In genomic region chr11:5684627-5685362, GRCh38 we compare ENCODE assay signal across 8 cellular contexts. TPM values are rescaled to one million over a fixed set of nuclear protein-coding genes. Genes with fewer than 3 reads are reported as not detected.
DNase-seq lines count a peak whose midpoint lies in the region; ATAC-seq lines count a peak whose summit lies in the region.

A gene with protein sequence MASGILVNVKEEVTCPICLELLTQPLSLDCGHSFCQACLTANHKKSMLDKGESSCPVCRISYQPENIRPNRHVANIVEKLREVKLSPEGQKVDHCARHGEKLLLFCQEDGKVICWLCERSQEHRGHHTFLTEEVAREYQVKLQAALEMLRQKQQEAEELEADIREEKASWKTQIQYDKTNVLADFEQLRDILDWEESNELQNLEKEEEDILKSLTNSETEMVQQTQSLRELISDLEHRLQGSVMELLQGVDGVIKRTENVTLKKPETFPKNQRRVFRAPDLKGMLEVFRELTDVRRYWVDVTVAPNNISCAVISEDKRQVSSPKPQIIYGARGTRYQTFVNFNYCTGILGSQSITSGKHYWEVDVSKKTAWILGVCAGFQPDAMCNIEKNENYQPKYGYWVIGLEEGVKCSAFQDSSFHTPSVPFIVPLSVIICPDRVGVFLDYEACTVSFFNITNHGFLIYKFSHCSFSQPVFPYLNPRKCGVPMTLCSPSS (minus strand): TSS chr11:5685074. CDS start chr11:5680177, 4,897 bp downstream.

- no peaks in the 10 kb centered on the region for H3K27me3 Mint-ChIP-seq in activated naive CD4-positive, alpha-beta T cell treated with anti-CD3 and anti-CD28 coated beads for 36 hours (ENCODE audit: low read depth)

- no peaks in the 10 kb centered on the region for H3K9me3 Mint-ChIP-seq in activated naive CD4-positive, alpha-beta T cell treated with anti-CD3 and anti-CD28 coated beads for 36 hours

- H3K27ac Mint-ChIP-seq in activated naive CD4-positive, alpha-beta T cell treated with anti-CD3 and anti-CD28 coated beads for 36 hours: peak within 1 kb of the TSS; percentile 95

- DNase-seq in AG20443 (ENCODE audit: low spot score) (peak; percentile 97), SK-MEL-5 (ENCODE audit: low read depth, low spot score) (peak; percentile 96), germinal center (ENCODE audit: low spot score) (peak; percentile 88), occipital lobe (lab: John Stamatoyannopoulos, UW) (peak; percentile 18)
- peak; percentile 92 for DNase-seq in activated naive CD4-positive, alpha-beta T cell treated with anti-CD3 and anti-CD28 coated beads for 36 hours

- ATAC-seq in GM19035 (IDR thresholded peaks at IDR 0.05; ENCODE audit: unreplicated experiment) (peak; percentile 76), HG03354 (IDR thresholded peaks at IDR 0.05; ENCODE audit: poor library complexity, severe bottlenecking, unreplicated experiment) (peak; percentile 76)

- intact Hi-C loops in activated naive CD4-positive, alpha-beta T cell treated with anti-CD3 and anti-CD28 coated beads for 36 hours (cut with micrococcal nuclease): loop anchor here (1.0 to 5.0 kb wide), 13 partner anchors 16 to 1842 kb away; partner anchors contain the start of genes APBB1, FHIP1B, MRPL17 and OR52N2

- CTCF ChIA-PET in activated naive CD4-positive, alpha-beta T cell treated with anti-CD3 and anti-CD28 coated beads for 36 hours (lab: Charles Lee): interaction anchor here (0.6 to 2.2 kb wide), 18 partner anchors 15 to 402 kb away, joined by 3 to 7 read pairs (median 4); partner anchors contain the start of genes OR52N2 and TRIM34

- peaks cover 10% of the 10 kb centered on the region for H3K36me3 Mint-ChIP-seq in activated naive CD4-positive, alpha-beta T cell treated with anti-CD3 and anti-CD28 coated beads for 36 hours (ENCODE audit: low read depth)

- peak within 1 kb of the TSS; percentile 96 for H3K4me3 Mint-ChIP-seq in activated naive CD4-positive, alpha-beta T cell treated with anti-CD3 and anti-CD28 coated beads for 36 hours

- peak within 1 kb of the TSS; percentile 82 for H3K27ac ChIP-seq in temporal lobe (ENCODE audit: low read depth, low read length)

- in situ Hi-C loops in SK-MEL-5 (cut with HindIII; ENCODE audit: low pct_unique_long_range_greater_than_20kb, low sequenced_read_pairs): no loop called here

- H3K4me1 Mint-ChIP-seq in activated naive CD4-positive, alpha-beta T cell treated with anti-CD3 and anti-CD28 coated beads for 36 hours (ENCODE audit: low read depth): peaks cover 42% of the 10 kb centered on the region

RNA-seq across cellular contexts. Expression of the gene that starts here (rescaled TPM):
- 18.6 and 21.1 TPM in 2 replicates for total RNA-seq in SK-MEL-5 (2014; rRNA removed; shearing (Covaris generic))
- polyA plus RNA-seq in SK-MEL-5 (2015; cell fraction: cytosol; rRNA removed): 15.4 and 17.9 TPM in 2 replicates
- polyA plus RNA-seq in SK-MEL-5 (2015; cell fraction: nucleus; rRNA removed): 20.2 and 21.1 TPM in 2 replicates
- total RNA-seq in activated naive CD4-positive, alpha-beta T cell treated with anti-CD3 and anti-CD28 coated beads for 36 hours: 10 to 100 TPM; 37.2 to 38.0 TPM
- total RNA-seq in occipital lobe (3.9 TPM), temporal lobe (3.4 TPM)

Comparison
In these comparisons a context has a peak if more than half of its experiments do, and no peak if none do; other contexts are left out.
1. Peak in every context shown above with its lines: DNase-seq, ATAC-seq and H3K27ac ChIP-seq.
2. DNase-seq: peak in every context shown above with its lines; median percentile 97 in AG20443; 96 in SK-MEL-5; 92 in activated naive CD4-positive, alpha-beta T cell treated with anti-CD3 and anti-CD28 coated beads for 36 hours; 88 in germinal center; 18 in occipital lobe.